Comparison of ENCODE assay signal across 1 cellular context in genomic region chr18:56532176-56532840, GRCh38.
TF ChIP-seq lines count a peak whose summit lies in the region.

No MANE protein-coding gene starts in this region.

TF ChIP-seq in GM12878, 131 proteins besides CTCF, POLR2A, EP300 and RAD21 (continued from another document and continues in another):
- no peak for TF ChIP-seq USF1 (IDR thresholded peaks at IDR 0.05; ENCODE audit: borderline replicate concordance, extremely low read length, insufficient read depth, low read depth, low read length)
- TF ChIP-seq RB1 (IDR thresholded peaks at IDR 0.05; ENCODE audit: borderline replicate concordance) = no peak
- TF ChIP-seq NR2C2 (IDR thresholded peaks at IDR 0.05; ENCODE audit: borderline replicate concordance, control insufficient read depth, insufficient read length, low read depth) = no peak
- TF ChIP-seq CREM (IDR thresholded peaks at IDR 0.05; ENCODE audit: low read depth) = peak; percentile 87
- no peak for TF ChIP-seq IRF3 (IDR thresholded peaks at IDR 0.05)
- TF ChIP-seq SUZ12 (IDR thresholded peaks at IDR 0.05; ENCODE audit: unreplicated experiment) = no peak
- no peak for TF ChIP-seq HDAC2 (IDR thresholded peaks at IDR 0.05)
- TF ChIP-seq DPF2 (IDR thresholded peaks at IDR 0.05) = peak; percentile 99
- no peak for TF ChIP-seq PBX3 (IDR thresholded peaks at IDR 0.05; ENCODE audit: insufficient replicate concordance, low read depth, low read length)
- TF ChIP-seq KLF5 (IDR thresholded peaks at IDR 0.05; ENCODE audit: partially characterized antibody) = no peak
- no peak for TF ChIP-seq ASH2L (IDR thresholded peaks at IDR 0.05; ENCODE audit: borderline replicate concordance, low read depth)
- no peak; the same call in 1 of the 2 replicates for TF ChIP-seq ZNF207 (IDR thresholded peaks at IDR 0.05; ENCODE audit: borderline replicate concordance)
- TF ChIP-seq ZBTB33 (IDR thresholded peaks at IDR 0.05) = no peak
- TF ChIP-seq, protein P1, sequence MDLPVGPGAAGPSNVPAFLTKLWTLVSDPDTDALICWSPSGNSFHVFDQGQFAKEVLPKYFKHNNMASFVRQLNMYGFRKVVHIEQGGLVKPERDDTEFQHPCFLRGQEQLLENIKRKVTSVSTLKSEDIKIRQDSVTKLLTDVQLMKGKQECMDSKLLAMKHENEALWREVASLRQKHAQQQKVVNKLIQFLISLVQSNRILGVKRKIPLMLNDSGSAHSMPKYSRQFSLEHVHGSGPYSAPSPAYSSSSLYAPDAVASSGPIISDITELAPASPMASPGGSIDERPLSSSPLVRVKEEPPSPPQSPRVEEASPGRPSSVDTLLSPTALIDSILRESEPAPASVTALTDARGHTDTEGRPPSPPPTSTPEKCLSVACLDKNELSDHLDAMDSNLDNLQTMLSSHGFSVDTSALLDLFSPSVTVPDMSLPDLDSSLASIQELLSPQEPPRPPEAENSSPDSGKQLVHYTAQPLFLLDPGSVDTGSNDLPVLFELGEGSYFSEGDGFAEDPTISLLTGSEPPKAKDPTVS (IDR thresholded peaks at IDR 0.05; ENCODE audit: low read depth, low read length) = no peak
- TF ChIP-seq FOXM1 (IDR thresholded peaks at IDR 0.05; ENCODE audit: low read depth, low read length) = peak; percentile 73; the same call in 1 of the 2 replicates
- peak; percentile 100 for TF ChIP-seq TCF7 (IDR thresholded peaks at IDR 0.05; ENCODE audit: borderline replicate concordance)
- TF ChIP-seq NBN (IDR thresholded peaks at IDR 0.05) = peak; percentile 87; the same call in 1 of the 2 replicates
- TF ChIP-seq TBL1XR1 (IDR thresholded peaks at IDR 0.05; ENCODE audit: low read depth, low read length) = no peak
- no peak for TF ChIP-seq RAD51 (IDR thresholded peaks at IDR 0.05)
- 0 out of 2 replicates have a peak, but pooled peaks have one; percentile 21 for TF ChIP-seq MEF2A (IDR thresholded peaks at IDR 0.05; ENCODE audit: insufficient read depth, low read depth, low read length)
- no peak for TF ChIP-seq MXI1 (IDR thresholded peaks at IDR 0.05; ENCODE audit: low read depth, low read length)
- TF ChIP-seq ELK1 (IDR thresholded peaks at IDR 0.05; ENCODE audit: low read depth, low read length) = no peak
- TF ChIP-seq GABPA (IDR thresholded peaks at IDR 0.05; ENCODE audit: low read depth) = 0 out of 2 replicates have a peak, but pooled peaks have one; percentile 33
- peak; percentile 95 for TF ChIP-seq MTA2 (IDR thresholded peaks at IDR 0.05; ENCODE audit: low read depth)
- TF ChIP-seq MAX (IDR thresholded peaks at IDR 0.05; ENCODE audit: low read depth, low read length) = no peak
- TF ChIP-seq PRDM15 (CRISPR knock-in tag; IDR thresholded peaks at IDR 0.05) = no peak
- peak; percentile 94 for TF ChIP-seq NFIC (IDR thresholded peaks at IDR 0.05; ENCODE audit: low read depth, low read length)
- 0 out of 2 replicates have a peak, but pooled peaks have one; percentile 14 for TF ChIP-seq GATAD2B (conservative IDR thresholded peaks at IDR 0.05; ENCODE audit: low read depth)
- TF ChIP-seq NR2C1 (IDR thresholded peaks at IDR 0.05) = no peak
- TF ChIP-seq CBFB (IDR thresholded peaks at IDR 0.05; ENCODE audit: low read depth) = peak; percentile 90
- TF ChIP-seq ZNF274 (IDR thresholded peaks at IDR 0.05; ENCODE audit: insufficient read depth, insufficient read length) = no peak
- no peak for TF ChIP-seq STAT1 (conservative IDR thresholded peaks at IDR 0.05)
- no peak for TF ChIP-seq ZBTB4 (CRISPR knock-in tag; IDR thresholded peaks at IDR 0.05)
- no peak for TF ChIP-seq TCF12 (IDR thresholded peaks at IDR 0.05; ENCODE audit: low read depth, low read length)
- TF ChIP-seq, protein P2, sequence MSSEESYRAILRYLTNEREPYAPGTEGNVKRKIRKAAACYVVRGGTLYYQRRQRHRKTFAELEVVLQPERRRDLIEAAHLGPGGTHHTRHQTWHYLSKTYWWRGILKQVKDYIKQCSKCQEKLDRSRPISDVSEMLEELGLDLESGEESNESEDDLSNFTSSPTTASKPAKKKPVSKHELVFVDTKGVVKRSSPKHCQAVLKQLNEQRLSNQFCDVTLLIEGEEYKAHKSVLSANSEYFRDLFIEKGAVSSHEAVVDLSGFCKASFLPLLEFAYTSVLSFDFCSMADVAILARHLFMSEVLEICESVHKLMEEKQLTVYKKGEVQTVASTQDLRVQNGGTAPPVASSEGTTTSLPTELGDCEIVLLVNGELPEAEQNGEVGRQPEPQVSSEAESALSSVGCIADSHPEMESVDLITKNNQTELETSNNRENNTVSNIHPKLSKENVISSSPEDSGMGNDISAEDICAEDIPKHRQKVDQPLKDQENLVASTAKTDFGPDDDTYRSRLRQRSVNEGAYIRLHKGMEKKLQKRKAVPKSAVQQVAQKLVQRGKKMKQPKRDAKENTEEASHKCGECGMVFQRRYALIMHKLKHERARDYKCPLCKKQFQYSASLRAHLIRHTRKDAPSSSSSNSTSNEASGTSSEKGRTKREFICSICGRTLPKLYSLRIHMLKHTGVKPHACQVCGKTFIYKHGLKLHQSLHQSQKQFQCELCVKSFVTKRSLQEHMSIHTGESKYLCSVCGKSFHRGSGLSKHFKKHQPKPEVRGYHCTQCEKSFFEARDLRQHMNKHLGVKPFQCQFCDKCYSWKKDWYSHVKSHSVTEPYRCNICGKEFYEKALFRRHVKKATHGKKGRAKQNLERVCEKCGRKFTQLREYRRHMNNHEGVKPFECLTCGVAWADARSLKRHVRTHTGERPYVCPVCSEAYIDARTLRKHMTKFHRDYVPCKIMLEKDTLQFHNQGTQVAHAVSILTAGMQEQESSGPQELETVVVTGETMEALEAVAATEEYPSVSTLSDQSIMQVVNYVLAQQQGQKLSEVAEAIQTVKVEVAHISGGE (CRISPR knock-in tag; IDR thresholded peaks at IDR 0.05) = no peak
- no peak for TF ChIP-seq KDM1A (IDR thresholded peaks at IDR 0.05; ENCODE audit: borderline replicate concordance)
- no peak for TF ChIP-seq HDGF (IDR thresholded peaks at IDR 0.05)
- TF ChIP-seq JUNB (IDR thresholded peaks at IDR 0.05) = peak; percentile 98
- peak; percentile 67; the same call in 1 of the 2 replicates for TF ChIP-seq PAX5 (IDR thresholded peaks at IDR 0.05; ENCODE audit: borderline replicate concordance, low read depth, low read length)
- TF ChIP-seq BRCA1 (IDR thresholded peaks at IDR 0.05; ENCODE audit: low read depth, low read length) = no peak
- no peak for TF ChIP-seq PAX8 (IDR thresholded peaks at IDR 0.05)
- TF ChIP-seq YY1 (IDR thresholded peaks at IDR 0.05; ENCODE audit: low read depth, low read length) = 0 out of 2 replicates have a peak, but pooled peaks have one; percentile 46
- TF ChIP-seq, protein P3, sequence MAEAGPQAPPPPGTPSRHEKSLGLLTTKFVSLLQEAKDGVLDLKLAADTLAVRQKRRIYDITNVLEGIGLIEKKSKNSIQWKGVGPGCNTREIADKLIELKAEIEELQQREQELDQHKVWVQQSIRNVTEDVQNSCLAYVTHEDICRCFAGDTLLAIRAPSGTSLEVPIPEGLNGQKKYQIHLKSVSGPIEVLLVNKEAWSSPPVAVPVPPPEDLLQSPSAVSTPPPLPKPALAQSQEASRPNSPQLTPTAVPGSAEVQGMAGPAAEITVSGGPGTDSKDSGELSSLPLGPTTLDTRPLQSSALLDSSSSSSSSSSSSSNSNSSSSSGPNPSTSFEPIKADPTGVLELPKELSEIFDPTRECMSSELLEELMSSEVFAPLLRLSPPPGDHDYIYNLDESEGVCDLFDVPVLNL (IDR thresholded peaks at IDR 0.05; ENCODE audit: low read depth, low read length) = no peak
- peak in 1 of 2 experiments; percentile 70; a peak in 1 of 4 replicates for TF ChIP-seq SRF (IDR thresholded peaks at IDR 0.05; ENCODE audit: low read depth in 2 of 2, low read length in 2 of 2)
